In genomic region chr17:19388791-19389190, GRCh38 we compare ENCODE assay signal across 16 cellular contexts. TPM values are rescaled to one million over a fixed set of nuclear protein-coding genes. Genes with fewer than 3 reads are reported as not detected.
A peak's percentile ranks its signal among the peaks of the same experiment; 100 is the strongest.
DNase-seq lines count a peak whose midpoint lies in the region; ATAC-seq, FAIRE-seq and TF ChIP-seq lines count a peak whose summit lies in the region.
"Had no signal": no experiment of that assay in that cellular context is flagged by ENCODE, and none has a peak within 500 bp of the region (broad histone marks: within the 10 kb centered on the region; RNA-seq: fewer than 3 reads in every experiment).

No MANE protein-coding gene starts in this region.

- peaks cover 3 to 68% (median 59%) of the 10 kb centered on the region in 4 donors for H3K4me1 ChIP-seq in tibial nerve

- FAIRE-seq in bronchial epithelial cell (lab: Jason Lieb, UNC): peak; percentile 84
- FAIRE-seq: GM19239 had no signal

- CTCF ChIA-PET in activated CD4-positive, alpha-beta T cell treated with anti-CD3 and anti-CD28 coated beads for 36 hours (lab: Charles Lee): interaction anchor here (0.6 to 2.5 kb wide), 6 partner anchors 14 to 1127 kb away, joined by 3 to 11 read pairs (median 4); no protein-coding TSS in a partner anchor

- H3K27ac ChIP-seq in tibial nerve: peak overlapping the region; percentile 83 to 97 (median 96)

- ATAC-seq in activated CD4-positive, alpha-beta T cell treated with anti-CD3 and anti-CD28 coated beads for 36 hours: no peak
- ATAC-seq: PC-3 had no signal

- H3K4me3 ChIP-seq in bronchial epithelial cell (ENCODE audit: low read depth, low read length) (no peak overlapping the region), tibial nerve (no peak overlapping the region)

- POLR2A ChIA-PET in activated CD4-positive, alpha-beta T cell treated with anti-CD3 and anti-CD28 coated beads for 36 hours (lab: Charles Lee): no interaction called here

- peaks cover 4% of the 10 kb centered on the region for H3K36me3 ChIP-seq in bronchial epithelial cell (ENCODE audit: control insufficient read depth, insufficient read depth, low read length)
- peaks cover 0 to 9% (median 0%) of the 10 kb centered on the region in 3 donors for H3K36me3 ChIP-seq in tibial nerve

- peaks cover 79% of the 10 kb centered on the region for H3K4me1 Mint-ChIP-seq in mesothelial cell of epicardium
- H3K4me1 Mint-ChIP-seq in activated CD4-positive, alpha-beta T cell treated with anti-CD3 and anti-CD28 coated beads for 36 hours: peaks cover 4% of the 10 kb centered on the region

- peaks cover 8% of the 10 kb centered on the region for H3K36me3 Mint-ChIP-seq in mesothelial cell of epicardium
- H3K36me3 Mint-ChIP-seq in activated CD4-positive, alpha-beta T cell treated with anti-CD3 and anti-CD28 coated beads for 36 hours (ENCODE audit: low read depth): peaks cover 3% of the 10 kb centered on the region

- no peak for TF ChIP-seq CTCF in bronchial epithelial cell (IDR thresholded peaks at IDR 0.05; ENCODE audit: insufficient read depth, low read length, severe bottlenecking)
- no peak for TF ChIP-seq CTCF in mesothelial cell of epicardium (IDR thresholded peaks at IDR 0.05; ENCODE audit: unreplicated experiment)
- TF ChIP-seq CTCF in tibial nerve (IDR thresholded peaks at IDR 0.05): no peak

- H3K4me3 Mint-ChIP-seq in mesothelial cell of epicardium: no peak overlapping the region
- no peak overlapping the region for H3K4me3 Mint-ChIP-seq in activated CD4-positive, alpha-beta T cell treated with anti-CD3 and anti-CD28 coated beads for 36 hours
- H3K4me3 Mint-ChIP-seq: CD8-positive, alpha-beta memory T cell had no signal

- DNase-seq in NCI-H1092 treated with DMSO at 0.1 percent for 48 hours (lab: John Stamatoyannopoulos, UW) (peak; percentile 35), NCI-H1092 (lab: John Stamatoyannopoulos, UW) (no peak), bronchial epithelial cell (ENCODE audit: low read depth) (peak; percentile 3), mesothelial cell of epicardium (ENCODE audit: low spot score in 2 of 2, unreplicated experiment in 2 of 2) (no peak), tibial nerve (ENCODE audit: low spot score in 2 of 2) (no peak), EL (no peak)
- DNase-seq in stimulated activated CD4-positive, alpha-beta T cell treated with anti-CD3 and anti-CD28 coated beads, Interleukin-4, amount 100 ng/mL, for 1 hour: no peak
- DNase-seq in activated CD4-positive, alpha-beta T cell treated with anti-CD3 and anti-CD28 coated beads for 36 hours: no peak
- DNase-seq: 8988T; activated T-cell treated with anti-CD3 and anti-CD28 coated beads, Interleukin-2, amount 50 U/mL, for 1 hour; PC-3; stimulated activated CD8-positive, alpha-beta memory T cell treated with anti-CD3 and anti-CD28 coated beads, Interleukin-4, amount 100 ng/mL, for 48 hours had no signal

- H3K27me3 Mint-ChIP-seq in mesothelial cell of epicardium (ENCODE audit: low read depth): no peaks in the 10 kb centered on the region
- H3K27me3 Mint-ChIP-seq in activated CD4-positive, alpha-beta T cell treated with anti-CD3 and anti-CD28 coated beads for 36 hours: no peaks in the 10 kb centered on the region
- H3K27me3 Mint-ChIP-seq: CD8-positive, alpha-beta memory T cell had no signal

- no peaks in the 10 kb centered on the region for H3K9me3 ChIP-seq in tibial nerve

- no peak for TF ChIP-seq POLR2A in tibial nerve (IDR thresholded peaks at IDR 0.05)

- peak overlapping the region; percentile 28 for H3K27ac Mint-ChIP-seq in mesothelial cell of epicardium
- no peak overlapping the region for H3K27ac Mint-ChIP-seq in activated CD4-positive, alpha-beta T cell treated with anti-CD3 and anti-CD28 coated beads for 36 hours

- H3K9me3 Mint-ChIP-seq in mesothelial cell of epicardium: no peaks in the 10 kb centered on the region
- H3K9me3 Mint-ChIP-seq in activated CD4-positive, alpha-beta T cell treated with anti-CD3 and anti-CD28 coated beads for 36 hours (ENCODE audit: low read depth): no peaks in the 10 kb centered on the region
- H3K9me3 Mint-ChIP-seq: CD8-positive, alpha-beta memory T cell had no signal

- intact Hi-C loops in activated CD4-positive, alpha-beta T cell treated with anti-CD3 and anti-CD28 coated beads for 36 hours (cut with DNase I, micrococcal nuclease): no loop called here

- H3K27me3 ChIP-seq in bronchial epithelial cell (ENCODE audit: control insufficient read depth, insufficient read depth, low read length): no peaks in the 10 kb centered on the region
- H3K27me3 ChIP-seq in tibial nerve: no peaks in the 10 kb centered on the region

- no peak for TF ChIP-seq EP300 in tibial nerve (IDR thresholded peaks at IDR 0.05)

RNA-seq across cellular contexts. Expression of gene MFAP4, which starts 1.8 kb away (rescaled TPM):
- total RNA-seq in bronchial epithelial cell (0.26 TPM in 1 of 2 replicates, not detected in the other), mesothelial cell of epicardium (194 to 213 TPM (median 210 TPM) in 3 replicates), tibial nerve (100 to 1,000 TPM in 1 of 4 donors, 10 to 100 TPM in 3; 30.6 to 131 (median 53.4) TPM)
- total RNA-seq in activated CD4-positive, alpha-beta T cell treated with anti-CD3 and anti-CD28 coated beads for 36 hours: not detected
- total RNA-seq: CD8-positive, alpha-beta memory T cell; G401; PC-3; T-helper 1 cell treated with Interleukin-12 subunit alpha and Interleukin-12 subunit beta and Interleukin-4 antibody, amounts not matched to agents 30 ng/mL and 1 ng/mL, for 36 hours had no signal

RNA-seq across cellular contexts. Expression of gene MAPK7, which starts 10.5 kb away (rescaled TPM):
- 6.8 and 11.1 TPM in 2 replicates for total RNA-seq in bronchial epithelial cell
- 46.0 to 49.0 TPM (median 47.6 TPM) in 3 replicates for total RNA-seq in mesothelial cell of epicardium
- total RNA-seq in tibial nerve: 10 to 100 TPM; 29.5 to 62.4 (median 39.3) TPM
- total RNA-seq in activated CD4-positive, alpha-beta T cell treated with anti-CD3 and anti-CD28 coated beads for 36 hours: 10 to 100 TPM; 19.0 to 20.8 TPM

RNA-seq across cellular contexts. Expression of gene RNF112, which starts 22.2 kb away (rescaled TPM):
- total RNA-seq in bronchial epithelial cell (0.26 and 0.64 TPM in 2 replicates), mesothelial cell of epicardium (2.7 to 4.8 TPM (median 4.2 TPM) in 3 replicates), tibial nerve (1 to 10 TPM in 3 of 4 donors, under 1 TPM in 1; 0.44 to 2.5 (median 1.8) TPM)
- under 1 TPM; 0.26 to 0.55 TPM for total RNA-seq in activated CD4-positive, alpha-beta T cell treated with anti-CD3 and anti-CD28 coated beads for 36 hours
- total RNA-seq: G401 had no signal

RNA-seq across cellular contexts. Expression of gene B9D1, which starts 26.3 kb away (rescaled TPM):
- total RNA-seq in bronchial epithelial cell (12.4 and 28.0 TPM in 2 replicates), mesothelial cell of epicardium (20.9 to 26.2 TPM (median 22.2 TPM) in 3 replicates), tibial nerve (10 to 100 TPM; 21.6 to 65.4 (median 43.4) TPM)
- total RNA-seq in activated CD4-positive, alpha-beta T cell treated with anti-CD3 and anti-CD28 coated beads for 36 hours: 1 to 10 TPM; 7.4 to 7.8 TPM

Comparison
In these comparisons a context has a peak if more than half of its experiments do, and no peak if none do; other contexts are left out.
1. DNase-seq: peak in NCI-H1092 treated with DMSO at 0.1 percent for 48 hours (single experiment) and bronchial epithelial cell (single experiment); none in NCI-H1092 (single experiment), mesothelial cell of epicardium (0 of 2), tibial nerve (0 of 2), stimulated activated CD4-positive, alpha-beta T cell treated with anti-CD3 and anti-CD28 coated beads, Interleukin-4, amount 100 ng/mL, for 1 hour (single experiment), EL (single experiment) and activated CD4-positive, alpha-beta T cell treated with anti-CD3 and anti-CD28 coated beads for 36 hours (single experiment).
2. RNA of gene MFAP4, which starts 1.8 kb away (total RNA-seq): 194 to 213 TPM in mesothelial cell of epicardium and 30.6 to 131 TPM in tibial nerve; 0.26 TPM in bronchial epithelial cell and not detected in activated CD4-positive, alpha-beta T cell treated with anti-CD3 and anti-CD28 coated beads for 36 hours; every median in the first group is over 10 times any median in the second.